In the genomic region with DNA sequence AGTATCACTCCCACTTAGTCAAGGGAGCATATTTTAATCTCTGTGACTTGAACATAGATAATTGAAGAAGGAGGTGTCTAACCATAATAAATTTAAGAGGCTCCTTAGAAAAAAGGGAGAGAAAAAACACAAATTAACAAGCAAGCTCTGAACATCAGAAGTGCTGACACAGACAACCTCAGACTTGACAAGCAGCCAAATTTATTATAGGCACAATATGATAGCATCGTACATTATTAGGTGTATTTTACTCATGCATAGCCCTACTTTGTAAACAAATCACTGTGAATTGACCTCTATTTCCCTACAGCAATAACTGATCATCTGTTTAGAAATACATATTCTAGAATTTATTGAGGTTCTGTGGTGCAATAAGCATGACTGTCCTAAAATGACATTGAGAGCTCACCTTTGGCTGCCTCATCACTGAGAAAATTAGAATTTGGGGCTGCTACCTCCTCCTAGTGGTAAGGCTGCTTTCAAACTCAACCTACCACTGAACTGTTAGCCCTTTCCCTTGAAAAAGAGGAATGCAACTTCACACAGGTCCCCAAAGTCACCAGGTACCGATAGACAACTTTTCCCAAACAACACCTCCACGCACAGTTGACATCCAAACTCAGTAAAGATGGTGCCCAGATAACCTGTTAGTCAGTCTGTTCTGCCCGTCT, we compare ENCODE assay signal across 1 cellular context.
A peak's percentile ranks its signal among the peaks of the same experiment; 100 is the strongest.
TF ChIP-seq lines count a peak whose summit lies in the region.

No MANE protein-coding gene starts in this region.

TF ChIP-seq in K562, 482 proteins besides CTCF, POLR2A, EP300 and RAD21 (continued from another document):
- TF ChIP-seq, protein P1, sequence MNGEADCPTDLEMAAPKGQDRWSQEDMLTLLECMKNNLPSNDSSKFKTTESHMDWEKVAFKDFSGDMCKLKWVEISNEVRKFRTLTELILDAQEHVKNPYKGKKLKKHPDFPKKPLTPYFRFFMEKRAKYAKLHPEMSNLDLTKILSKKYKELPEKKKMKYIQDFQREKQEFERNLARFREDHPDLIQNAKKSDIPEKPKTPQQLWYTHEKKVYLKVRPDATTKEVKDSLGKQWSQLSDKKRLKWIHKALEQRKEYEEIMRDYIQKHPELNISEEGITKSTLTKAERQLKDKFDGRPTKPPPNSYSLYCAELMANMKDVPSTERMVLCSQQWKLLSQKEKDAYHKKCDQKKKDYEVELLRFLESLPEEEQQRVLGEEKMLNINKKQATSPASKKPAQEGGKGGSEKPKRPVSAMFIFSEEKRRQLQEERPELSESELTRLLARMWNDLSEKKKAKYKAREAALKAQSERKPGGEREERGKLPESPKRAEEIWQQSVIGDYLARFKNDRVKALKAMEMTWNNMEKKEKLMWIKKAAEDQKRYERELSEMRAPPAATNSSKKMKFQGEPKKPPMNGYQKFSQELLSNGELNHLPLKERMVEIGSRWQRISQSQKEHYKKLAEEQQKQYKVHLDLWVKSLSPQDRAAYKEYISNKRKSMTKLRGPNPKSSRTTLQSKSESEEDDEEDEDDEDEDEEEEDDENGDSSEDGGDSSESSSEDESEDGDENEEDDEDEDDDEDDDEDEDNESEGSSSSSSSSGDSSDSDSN (IDR thresholded peaks at IDR 0.05; ENCODE audit: borderline replicate concordance in 1 of 2, low read depth in 2 of 2, low read length in 2 of 2), result no peak
- TF ChIP-seq RCOR1 (IDR thresholded peaks at IDR 0.05; ENCODE audit: borderline replicate concordance in 1 of 2, low read depth in 2 of 2, low read length in 2 of 2) (no peak), ZNF174 (CRISPR knock-in tag; IDR thresholded peaks at IDR 0.05) (no peak), CEBPB (tag; IDR thresholded peaks at IDR 0.05) (peak; percentile 38; the same call in 1 of the 2 replicates), KAT2B (IDR thresholded peaks at IDR 0.05; ENCODE audit: low read depth, low read length) (no peak), KDM5B (IDR thresholded peaks at IDR 0.05; ENCODE audit: insufficient replicate concordance, low read depth, low read length) (no peak), C11orf30 (IDR thresholded peaks at IDR 0.05; ENCODE audit: low read depth) (peak; percentile 50), MEIS2 (IDR thresholded peaks at IDR 0.05; ENCODE audit: partially characterized antibody) (no peak), KAT8 (IDR thresholded peaks at IDR 0.05; ENCODE audit: low read depth) (no peak), ZNF316 (IDR thresholded peaks at IDR 0.05) (peak; percentile 40), CSDE1 (IDR thresholded peaks at IDR 0.05) (no peak), LEF1 (IDR thresholded peaks at IDR 0.05) (no peak), HDAC6 (IDR thresholded peaks at IDR 0.05; ENCODE audit: low read depth, low read length) (no peak), MAFG (tag; conservative IDR thresholded peaks at IDR 0.05) (peak; percentile 45), RBFOX2 (IDR thresholded peaks at IDR 0.05; ENCODE audit: low read depth, low read length) (no peak), SUPT5H (IDR thresholded peaks at IDR 0.05) (no peak), TEAD4 (IDR thresholded peaks at IDR 0.05; ENCODE audit: low read length) (no peak), TEAD4 (CRISPR knock-in tag; IDR thresholded peaks at IDR 0.05; ENCODE audit: borderline replicate concordance) (no peak), ZNF584 (CRISPR knock-in tag; IDR thresholded peaks at IDR 0.05; ENCODE audit: low read depth) (no peak), ZNF347 (CRISPR knock-in tag; IDR thresholded peaks at IDR 0.05; ENCODE audit: low read depth) (no peak), RB1 (IDR thresholded peaks at IDR 0.05; ENCODE audit: low read depth) (no peak), SRSF9 (IDR thresholded peaks at IDR 0.05; ENCODE audit: borderline replicate concordance, low read depth, low read length) (no peak)
- TF ChIP-seq, protein P2, sequence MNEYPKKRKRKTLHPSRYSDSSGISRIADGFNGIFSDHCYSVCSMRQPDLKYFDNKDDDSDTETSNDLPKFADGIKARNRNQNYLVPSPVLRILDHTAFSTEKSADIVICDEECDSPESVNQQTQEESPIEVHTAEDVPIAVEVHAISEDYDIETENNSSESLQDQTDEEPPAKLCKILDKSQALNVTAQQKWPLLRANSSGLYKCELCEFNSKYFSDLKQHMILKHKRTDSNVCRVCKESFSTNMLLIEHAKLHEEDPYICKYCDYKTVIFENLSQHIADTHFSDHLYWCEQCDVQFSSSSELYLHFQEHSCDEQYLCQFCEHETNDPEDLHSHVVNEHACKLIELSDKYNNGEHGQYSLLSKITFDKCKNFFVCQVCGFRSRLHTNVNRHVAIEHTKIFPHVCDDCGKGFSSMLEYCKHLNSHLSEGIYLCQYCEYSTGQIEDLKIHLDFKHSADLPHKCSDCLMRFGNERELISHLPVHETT (CRISPR knock-in tag; conservative IDR thresholded peaks at IDR 0.05 in 1 of 2, IDR thresholded peaks at IDR 0.05 in 1 of 2), result no peak
- TF ChIP-seq, protein P3, sequence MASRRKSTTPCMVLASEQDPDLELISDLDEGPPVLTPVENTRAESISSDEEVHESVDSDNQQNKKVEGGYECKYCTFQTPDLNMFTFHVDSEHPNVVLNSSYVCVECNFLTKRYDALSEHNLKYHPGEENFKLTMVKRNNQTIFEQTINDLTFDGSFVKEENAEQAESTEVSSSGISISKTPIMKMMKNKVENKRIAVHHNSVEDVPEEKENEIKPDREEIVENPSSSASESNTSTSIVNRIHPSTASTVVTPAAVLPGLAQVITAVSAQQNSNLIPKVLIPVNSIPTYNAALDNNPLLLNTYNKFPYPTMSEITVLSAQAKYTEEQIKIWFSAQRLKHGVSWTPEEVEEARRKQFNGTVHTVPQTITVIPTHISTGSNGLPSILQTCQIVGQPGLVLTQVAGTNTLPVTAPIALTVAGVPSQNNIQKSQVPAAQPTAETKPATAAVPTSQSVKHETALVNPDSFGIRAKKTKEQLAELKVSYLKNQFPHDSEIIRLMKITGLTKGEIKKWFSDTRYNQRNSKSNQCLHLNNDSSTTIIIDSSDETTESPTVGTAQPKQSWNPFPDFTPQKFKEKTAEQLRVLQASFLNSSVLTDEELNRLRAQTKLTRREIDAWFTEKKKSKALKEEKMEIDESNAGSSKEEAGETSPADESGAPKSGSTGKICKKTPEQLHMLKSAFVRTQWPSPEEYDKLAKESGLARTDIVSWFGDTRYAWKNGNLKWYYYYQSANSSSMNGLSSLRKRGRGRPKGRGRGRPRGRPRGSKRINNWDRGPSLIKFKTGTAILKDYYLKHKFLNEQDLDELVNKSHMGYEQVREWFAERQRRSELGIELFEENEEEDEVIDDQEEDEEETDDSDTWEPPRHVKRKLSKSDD (conservative IDR thresholded peaks at IDR 0.05; ENCODE audit: low read length), result no peak
- TF ChIP-seq, protein P4, sequence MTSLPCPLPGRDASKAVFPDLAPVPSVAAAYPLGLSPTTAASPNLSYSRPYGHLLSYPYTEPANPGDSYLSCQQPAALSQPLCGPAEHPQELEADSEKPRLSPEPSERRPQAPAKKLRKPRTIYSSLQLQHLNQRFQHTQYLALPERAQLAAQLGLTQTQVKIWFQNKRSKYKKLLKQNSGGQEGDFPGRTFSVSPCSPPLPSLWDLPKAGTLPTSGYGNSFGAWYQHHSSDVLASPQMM (CRISPR knock-in tag; IDR thresholded peaks at IDR 0.05), result no peak
- TF ChIP-seq, protein P5, sequence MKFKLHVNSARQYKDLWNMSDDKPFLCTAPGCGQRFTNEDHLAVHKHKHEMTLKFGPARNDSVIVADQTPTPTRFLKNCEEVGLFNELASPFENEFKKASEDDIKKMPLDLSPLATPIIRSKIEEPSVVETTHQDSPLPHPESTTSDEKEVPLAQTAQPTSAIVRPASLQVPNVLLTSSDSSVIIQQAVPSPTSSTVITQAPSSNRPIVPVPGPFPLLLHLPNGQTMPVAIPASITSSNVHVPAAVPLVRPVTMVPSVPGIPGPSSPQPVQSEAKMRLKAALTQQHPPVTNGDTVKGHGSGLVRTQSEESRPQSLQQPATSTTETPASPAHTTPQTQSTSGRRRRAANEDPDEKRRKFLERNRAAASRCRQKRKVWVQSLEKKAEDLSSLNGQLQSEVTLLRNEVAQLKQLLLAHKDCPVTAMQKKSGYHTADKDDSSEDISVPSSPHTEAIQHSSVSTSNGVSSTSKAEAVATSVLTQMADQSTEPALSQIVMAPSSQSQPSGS (CRISPR knock-in tag; IDR thresholded peaks at IDR 0.05), result no peak
- TF ChIP-seq, protein P6, sequence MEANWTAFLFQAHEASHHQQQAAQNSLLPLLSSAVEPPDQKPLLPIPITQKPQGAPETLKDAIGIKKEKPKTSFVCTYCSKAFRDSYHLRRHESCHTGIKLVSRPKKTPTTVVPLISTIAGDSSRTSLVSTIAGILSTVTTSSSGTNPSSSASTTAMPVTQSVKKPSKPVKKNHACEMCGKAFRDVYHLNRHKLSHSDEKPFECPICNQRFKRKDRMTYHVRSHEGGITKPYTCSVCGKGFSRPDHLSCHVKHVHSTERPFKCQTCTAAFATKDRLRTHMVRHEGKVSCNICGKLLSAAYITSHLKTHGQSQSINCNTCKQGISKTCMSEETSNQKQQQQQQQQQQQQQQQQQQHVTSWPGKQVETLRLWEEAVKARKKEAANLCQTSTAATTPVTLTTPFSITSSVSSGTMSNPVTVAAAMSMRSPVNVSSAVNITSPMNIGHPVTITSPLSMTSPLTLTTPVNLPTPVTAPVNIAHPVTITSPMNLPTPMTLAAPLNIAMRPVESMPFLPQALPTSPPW (CRISPR knock-in tag; IDR thresholded peaks at IDR 0.05), result no peak
